ENCODE assay signal across 8 cellular contexts in the genomic region with DNA sequence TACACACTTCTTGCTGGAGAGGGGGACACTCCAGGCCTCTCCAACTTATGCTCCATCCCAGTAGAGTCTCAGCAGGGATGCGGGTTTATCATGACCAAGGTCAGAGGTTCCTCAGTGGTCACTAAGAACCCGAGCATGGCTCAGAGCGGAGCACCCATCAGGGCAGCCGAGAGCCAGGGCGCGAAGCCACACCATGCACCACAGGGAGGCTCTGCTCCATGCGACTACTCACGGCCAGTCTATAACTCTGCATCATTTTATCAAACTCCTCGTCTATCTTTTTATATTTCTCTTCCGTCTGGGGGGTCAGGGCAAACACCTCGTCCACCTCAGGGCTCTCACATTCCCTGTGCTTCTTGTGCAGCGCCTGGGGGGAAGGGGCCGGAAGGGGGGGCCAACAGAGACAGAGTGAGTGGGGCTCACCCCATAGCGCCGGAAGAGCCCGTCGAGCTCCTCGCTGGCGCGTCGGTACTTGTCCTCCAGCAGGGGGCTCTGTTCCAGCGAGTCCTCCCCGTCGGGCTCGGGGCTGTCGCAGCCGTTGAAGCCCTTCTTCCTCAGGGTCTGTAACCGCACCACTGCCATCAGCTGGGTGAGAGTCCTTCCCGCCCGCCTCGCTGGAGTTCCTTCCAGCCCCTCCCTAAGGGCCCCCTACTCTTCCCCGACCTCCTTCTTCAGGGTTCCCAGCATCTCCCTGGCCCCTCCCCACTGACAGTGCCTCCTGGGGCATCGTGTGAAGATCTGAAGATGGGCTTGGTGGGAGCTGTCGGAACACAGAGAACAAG. TPM values are rescaled to one million over a fixed set of nuclear protein-coding genes. Genes with fewer than 3 reads are reported as not detected.
DNase-seq lines count a peak whose midpoint lies in the region; ATAC-seq and TF ChIP-seq lines count a peak whose summit lies in the region.

No MANE protein-coding gene starts in this region.

- POLR2A ChIA-PET in A673 (lab: Charles Lee; ENCODE audit: low non-redundant PET) (no interaction called here), OCI-LY7 (lab: Charles Lee) (interaction anchor here (0.6 to 2.9 kb wide), 6 partner anchors 11 to 290 kb away, joined by 3 to 15 read pairs (median 4); no protein-coding TSS in a partner anchor)

- peaks cover 7% of the 10 kb centered on the region for H3K27me3 Mint-ChIP-seq in glutamatergic neuron (ENCODE audit: unreplicated experiment)

- CTCF ChIA-PET in A673 (lab: Charles Lee) (interaction anchor here (0.5 to 1.4 kb wide), 17 partner anchors 9 to 397 kb away, joined by 3 to 28 read pairs (median 4); a partner anchor contains a TSS), OCI-LY7 (lab: Charles Lee; ENCODE audit: unreplicated experiment) (interaction anchor here (0.6 to 1.7 kb wide), 7 partner anchors 9 to 24 kb away, joined by 4 to 28 read pairs (median 5); a partner anchor contains a TSS)

- H3K36me3 ChIP-seq in A673 (ENCODE audit: insufficient read depth, low read length, poor library complexity, severe bottlenecking), result peaks cover 31% of the 10 kb centered on the region
- H3K36me3 ChIP-seq in OCI-LY7 (ENCODE audit: insufficient read depth, low read length), result peaks cover 100% of the 10 kb centered on the region

- TF ChIP-seq CTCF in A673 (conservative IDR thresholded peaks at IDR 0.05; ENCODE audit: low read depth, low read length) (peak; percentile 83), OCI-LY7 (conservative IDR thresholded peaks at IDR 0.05; ENCODE audit: low read length) (peak; percentile 89), glutamatergic neuron (IDR thresholded peaks at IDR 0.05; ENCODE audit: partially characterized antibody, unreplicated experiment) (peak; percentile 84), retinal pigment epithelial cell (conservative IDR thresholded peaks at IDR 0.05; ENCODE audit: low read depth, low read length) (peak; percentile 76)

- no peak overlapping the region for H3K27ac ChIP-seq in A673 (ENCODE audit: low read depth, low read length, poor library complexity, severe bottlenecking)
- H3K27ac ChIP-seq in OCI-LY7 (ENCODE audit: low read depth, low read length, poor library complexity, severe bottlenecking), result peak overlapping the region; percentile 61

- H3K36me3 Mint-ChIP-seq in glutamatergic neuron (ENCODE audit: unreplicated experiment), result peaks cover 5% of the 10 kb centered on the region

- intact Hi-C loops in A673 (cut with micrococcal nuclease; ENCODE audit: unreplicated experiment) (loop anchor here (1.0 to 5.0 kb wide), 2 partner anchors 92 to 129 kb away; a partner anchor contains a TSS), OCI-LY7 (cut with micrococcal nuclease; ENCODE audit: unreplicated experiment) (loop anchor here (1.0 kb wide), 2 partner anchors 16 to 20 kb away; a partner anchor contains a TSS)

- H3K9me2 ChIP-seq in OCI-LY7 (ENCODE audit: insufficient read depth, low read length), result no peaks in the 10 kb centered on the region

- H3K4me3 ChIP-seq in A673 (ENCODE audit: low read depth, low read length, poor library complexity, severe bottlenecking) (no peak overlapping the region), OCI-LY7 (ENCODE audit: low read depth, low read length, poor library complexity, severe bottlenecking) (peak overlapping the region; percentile 6), retinal pigment epithelial cell (ENCODE audit: low read length) (no peak overlapping the region)

- H3K9me3 Mint-ChIP-seq in glutamatergic neuron (ENCODE audit: unreplicated experiment), result peaks cover 8% of the 10 kb centered on the region

- no peaks in the 10 kb centered on the region for H3K9me3 ChIP-seq in A673 (ENCODE audit: low read depth, low read length, poor library complexity, severe bottlenecking)
- H3K9me3 ChIP-seq in OCI-LY7 (ENCODE audit: low read length), result no peaks in the 10 kb centered on the region

- peak overlapping the region; percentile 80 for H3K27ac Mint-ChIP-seq in glutamatergic neuron (ENCODE audit: unreplicated experiment)

- H3K27me3 ChIP-seq in A673 (replicated peaks; ENCODE audit: insufficient read depth, low read depth, low read length, poor library complexity), result no peaks in the 10 kb centered on the region

- H3K4me1 ChIP-seq in A673 (ENCODE audit: insufficient read depth, low read length, poor library complexity, severe bottlenecking), result no peaks in the 10 kb centered on the region
- peaks cover 56% of the 10 kb centered on the region for H3K4me1 ChIP-seq in OCI-LY7 (ENCODE audit: insufficient read depth, low read length, poor library complexity, severe bottlenecking)

- H3K4me2 ChIP-seq in OCI-LY7 (ENCODE audit: low read length), result peak overlapping the region; percentile 48

- H3K4me3 Mint-ChIP-seq in glutamatergic neuron (ENCODE audit: unreplicated experiment), result peak overlapping the region; percentile 12

- H4K20me1 ChIP-seq in OCI-LY7 (ENCODE audit: insufficient read depth, low read length), result no peaks in the 10 kb centered on the region

- H3K4me1 Mint-ChIP-seq in glutamatergic neuron (ENCODE audit: low read depth, unreplicated experiment), result peaks cover 22% of the 10 kb centered on the region

- DNase-seq in A673 (ENCODE audit: low spot score), result peak; percentile 83
- DNase-seq in GM19240 (ENCODE audit: insufficient read length, low spot score), result peak; percentile 94
- peak; percentile 90 for DNase-seq in OCI-LY7 (ENCODE audit: low spot score)
- DNase-seq in activated effector memory CD4-positive, alpha-beta T cell treated with anti-CD3 and anti-CD28 coated beads, Interleukin-2, amount 50 U/mL, for 16 hours, result peak; percentile 91
- DNase-seq in glutamatergic neuron, result peak; percentile 89
- DNase-seq in retinal pigment epithelial cell (ENCODE audit: low read depth), result no peak
- DNase-seq in LoVo (ENCODE audit: low spot score), result no peak

- BruUV-seq in A673 (replicated peaks; lab: Mats Ljungman, UMichigan) (no TSS peak), OCI-LY7 (replicated peaks; lab: Mats Ljungman, UMichigan) (no TSS peak)

- no peak overlapping the region for H2AFZ ChIP-seq in OCI-LY7 (ENCODE audit: low read length)

- peaks cover 35% of the 10 kb centered on the region for H3K79me2 ChIP-seq in OCI-LY7 (ENCODE audit: insufficient read depth, low read depth, low read length)

- no peak for ATAC-seq in HG03457 (IDR thresholded peaks at IDR 0.05; ENCODE audit: unreplicated experiment)

RNA-seq across cellular contexts. Expression of a gene that starts 20.0 kb away (rescaled TPM):
- 18.3 and 21.8 TPM in 2 replicates for total RNA-seq in A673 (2021)
- total RNA-seq in OCI-LY7 (2014; rRNA removed; shearing (Covaris generic)), result 23.4 and 42.7 TPM in 2 replicates
- 92.3 and 101 TPM in 2 replicates for total RNA-seq in OCI-LY7 (2022)
- total RNA-seq in glutamatergic neuron (ENCODE audit: unreplicated experiment), result 50.0 TPM

Comparison
In these comparisons a context has a peak if more than half of its experiments do, and no peak if none do; other contexts are left out.
1. DNase-seq: peak in A673 (single experiment), GM19240 (single experiment), OCI-LY7 (single experiment), activated effector memory CD4-positive, alpha-beta T cell treated with anti-CD3 and anti-CD28 coated beads, Interleukin-2, amount 50 U/mL, for 16 hours (single experiment) and glutamatergic neuron (single experiment); none in retinal pigment epithelial cell (single experiment) and LoVo (single experiment).
2. Peak in every context shown above with its lines, with median percentiles within 50 percentile points of each other: CTCF ChIP-seq.